In the genomic region with DNA sequence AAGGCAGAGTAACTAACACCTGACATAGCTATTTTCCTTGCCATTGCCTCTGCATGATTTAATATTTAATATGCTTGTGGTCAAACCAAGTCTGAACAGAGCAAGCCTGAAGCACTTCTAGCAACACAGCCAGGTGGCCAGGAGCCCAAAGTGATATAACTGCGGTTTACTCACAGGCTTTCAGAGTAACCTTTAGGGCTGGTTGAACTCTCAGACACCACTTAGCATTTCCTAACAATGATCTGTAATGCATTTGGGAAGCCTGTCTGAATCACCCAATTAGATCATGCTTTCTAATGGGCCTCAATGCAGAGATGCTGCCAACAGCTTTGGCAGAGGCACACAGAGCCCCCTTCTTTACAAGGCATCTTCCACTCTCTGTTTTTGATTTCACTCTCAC, we compare ENCODE assay signal across 1 cellular context.
TF ChIP-seq lines count a peak whose summit lies in the region.

No MANE protein-coding gene starts in this region.

TF ChIP-seq in WTC11, 78 proteins besides CTCF, POLR2A, EP300 and RAD21 (continued from another document):
- TF ChIP-seq, protein P1, sequence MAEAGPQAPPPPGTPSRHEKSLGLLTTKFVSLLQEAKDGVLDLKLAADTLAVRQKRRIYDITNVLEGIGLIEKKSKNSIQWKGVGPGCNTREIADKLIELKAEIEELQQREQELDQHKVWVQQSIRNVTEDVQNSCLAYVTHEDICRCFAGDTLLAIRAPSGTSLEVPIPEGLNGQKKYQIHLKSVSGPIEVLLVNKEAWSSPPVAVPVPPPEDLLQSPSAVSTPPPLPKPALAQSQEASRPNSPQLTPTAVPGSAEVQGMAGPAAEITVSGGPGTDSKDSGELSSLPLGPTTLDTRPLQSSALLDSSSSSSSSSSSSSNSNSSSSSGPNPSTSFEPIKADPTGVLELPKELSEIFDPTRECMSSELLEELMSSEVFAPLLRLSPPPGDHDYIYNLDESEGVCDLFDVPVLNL (CRISPR knock-in tag; IDR thresholded peaks at IDR 0.05; ENCODE audit: borderline replicate concordance, low read depth) = no peak
- TF ChIP-seq ZNF263 (CRISPR knock-in tag; IDR thresholded peaks at IDR 0.05; ENCODE audit: low read depth) = no peak
- no peak for TF ChIP-seq TP53 (CRISPR knock-in tag; IDR thresholded peaks at IDR 0.05)
